ENCODE assay signal across 8 cellular contexts in genomic region chr14:96764012-96764411, GRCh38.
"Had no signal": no experiment of that assay in that cellular context is flagged by ENCODE, and none has a peak within 500 bp of the region (broad histone marks: within the 10 kb centered on the region; RNA-seq: fewer than 3 reads in every experiment).

No MANE protein-coding gene starts in this region.

- H3K27ac ChIP-seq: GM23248 had no signal

- H2AFZ ChIP-seq: GM23248 had no signal

- H3K36me3 ChIP-seq: HAP-1 had no signal

- ATAC-seq: HCT116 had no signal

- H3K9me3 ChIP-seq: HAP-1 had no signal

- H3K4me1 ChIP-seq: HAP-1 had no signal

- H3K9ac ChIP-seq: GM23248 had no signal

- H3K4me3 ChIP-seq: GM23248, HAP-1 had no signal

- DNase-seq: GM23248, GOT3, H7, HFFc6, IMR-90, KBM-7 had no signal
